30 cellular contexts compared by ENCODE assay signal in genomic region chr18:28068208-28068607, GRCh38.
DNase-seq lines count a peak whose midpoint lies in the region; ATAC-seq, FAIRE-seq and TF ChIP-seq lines count a peak whose summit lies in the region.
"Had no signal": no experiment of that assay in that cellular context is flagged by ENCODE, and none has a peak within 500 bp of the region (broad histone marks: within the 10 kb centered on the region; RNA-seq: fewer than 3 reads in every experiment).

No MANE protein-coding gene starts in this region.

- H2BK15ac ChIP-seq in mesenchymal stem cell (ENCODE audit: low read depth, poor library complexity, severe bottlenecking), result no peak overlapping the region

- H3K18ac ChIP-seq in mesenchymal stem cell (ENCODE audit: low read depth in 1 of 2, low read length in 2 of 2), result peak overlapping the region in 1 of 2 experiments; percentile 73

- H3K4me1 ChIP-seq in heart left ventricle (peaks cover 0 to 50% (median 9%) of the 10 kb centered on the region in 12 donors), endodermal cell (ENCODE audit: control insufficient read depth, insufficient read depth, low read length) (peaks cover 41% of the 10 kb centered on the region), mesenchymal stem cell (ENCODE audit: control insufficient read depth, insufficient read depth, low read depth, low read length) (peaks cover 5% of the 10 kb centered on the region), upper lobe of left lung (no peaks in the 10 kb centered on the region)
- H3K4me1 ChIP-seq: BE2C had no signal

- no peaks in the 10 kb centered on the region for H3K9me3 Mint-ChIP-seq in endodermal cell
- H3K9me3 Mint-ChIP-seq in natural killer cell treated with Interleukin-12 subunit alpha and Interleukin-12 subunit beta and Interleukin-15 and Interleukin-18, amount 100 ng/mL, for 72 hours, result peaks cover 22% of the 10 kb centered on the region

- H3K27me3 Mint-ChIP-seq in endodermal cell (ENCODE audit: insufficient read depth), result no peaks in the 10 kb centered on the region
- H3K27me3 Mint-ChIP-seq in natural killer cell treated with Interleukin-12 subunit alpha and Interleukin-12 subunit beta and Interleukin-15 and Interleukin-18, amount 100 ng/mL, for 72 hours, result no peaks in the 10 kb centered on the region
- H3K27me3 Mint-ChIP-seq: CD8-positive, alpha-beta memory T cell had no signal

- H3K27ac Mint-ChIP-seq in endodermal cell, result no peak overlapping the region
- no peak overlapping the region for H3K27ac Mint-ChIP-seq in natural killer cell treated with Interleukin-12 subunit alpha and Interleukin-12 subunit beta and Interleukin-15 and Interleukin-18, amount 100 ng/mL, for 72 hours
- H3K27ac Mint-ChIP-seq: CD14-positive monocyte; CD8-positive, alpha-beta memory T cell had no signal

- no peak for TF ChIP-seq EP300 in upper lobe of left lung (IDR thresholded peaks at IDR 0.05)

- H3K36me3 ChIP-seq in heart left ventricle (no peaks in the 10 kb centered on the region), endodermal cell (ENCODE audit: control insufficient read depth, insufficient read depth, low read length) (peaks cover 48% of the 10 kb centered on the region), mesenchymal stem cell (ENCODE audit: control insufficient read depth in 1 of 2, insufficient read depth in 2 of 2, low read depth in 1 of 2, low read length in 2 of 2) (no peaks in the 10 kb centered on the region), upper lobe of left lung (no peaks in the 10 kb centered on the region)
- H3K36me3 ChIP-seq: BE2C, MG63, SJCRH30 had no signal

- no peak overlapping the region for H2BK12ac ChIP-seq in mesenchymal stem cell (ENCODE audit: low read length in 2 of 2)

- no peak overlapping the region for H2AFZ ChIP-seq in mesenchymal stem cell (ENCODE audit: low read depth, low read length)

- DNase-seq in heart left ventricle (no peak), cardiac septum (ENCODE audit: low spot score) (no peak), endodermal cell (no peak), mesenchymal stem cell (no peak), upper lobe of left lung (no peak), H54 (ENCODE audit: insufficient read length, low spot score) (no peak)
- DNase-seq in natural killer cell treated with Interleukin-12 subunit alpha and Interleukin-12 subunit beta and Interleukin-15 and Interleukin-18, amount 100 ng/mL, for 72 hours (ENCODE audit: low spot score), result no peak
- DNase-seq: 8988T; ACHN; BE2C; CD8-positive, alpha-beta memory T cell; DMS79 treated with DMSO at 0.1 percent for 48 hours; GF-D8; GOT3; KG1; MG63; NCI-H1105 treated with DMSO at 0.1 percent for 48 hours; NCI-H146; NCI-H1930; NCI-H2107; NCI-H446 treated with DMSO at 0.1 percent for 48 hours; NCI-H526; NCI-H82; NK-92 treated with Interleukin-12 subunit alpha and Interleukin-12 subunit beta, amount 100 ng/mL, for 24 hours; PC-3; SJCRH30 had no signal

- WGBS in heart left ventricle, 4 donors, result 65 to 73% (median 69%) methylated on average over 2 of the region's 2 CpGs
- WGBS in endodermal cell (ENCODE audit: insufficient coverage in 1 of 2, insufficient read length in 1 of 2), 2 experiments, result 60 to 91% methylated on average over 1 to 2 of the region's 2 CpGs
- 90% methylated on average over 1 of the region's 2 CpGs for WGBS in mesenchymal stem cell
- 73 to 82% methylated on average over 2 of the region's 2 CpGs for WGBS in upper lobe of left lung, 2 donors

- no peak overlapping the region for H3K4me3 Mint-ChIP-seq in endodermal cell
- H3K4me3 Mint-ChIP-seq in natural killer cell treated with Interleukin-12 subunit alpha and Interleukin-12 subunit beta and Interleukin-15 and Interleukin-18, amount 100 ng/mL, for 72 hours, result no peak overlapping the region
- H3K4me3 Mint-ChIP-seq: CD14-positive monocyte; CD8-positive, alpha-beta memory T cell had no signal

- peaks cover 26% of the 10 kb centered on the region for H3K36me3 Mint-ChIP-seq in endodermal cell (ENCODE audit: low read depth)
- H3K36me3 Mint-ChIP-seq in natural killer cell treated with Interleukin-12 subunit alpha and Interleukin-12 subunit beta and Interleukin-15 and Interleukin-18, amount 100 ng/mL, for 72 hours, result no peaks in the 10 kb centered on the region
- H3K36me3 Mint-ChIP-seq: CD14-positive monocyte; CD8-positive, alpha-beta memory T cell had no signal

- H3K4me3 ChIP-seq in heart left ventricle (no peak overlapping the region), endodermal cell (ENCODE audit: low read length) (peak overlapping the region; percentile 33), mesenchymal stem cell (ENCODE audit: insufficient read depth in 1 of 2, low read depth in 1 of 2, low read length in 2 of 2) (no peak overlapping the region), upper lobe of left lung (no peak overlapping the region)
- H3K4me3 ChIP-seq: MG63, SJCRH30 had no signal

- H3K9ac ChIP-seq in endodermal cell (ENCODE audit: extremely low read depth, low read length, poor library complexity, severe bottlenecking) (no peak overlapping the region), mesenchymal stem cell (ENCODE audit: low read length) (no peak overlapping the region)

- no peak overlapping the region for H3K23ac ChIP-seq in mesenchymal stem cell (ENCODE audit: low read length in 2 of 2)

- no peak for TF ChIP-seq CTCF in heart left ventricle (IDR thresholded peaks at IDR 0.05)
- TF ChIP-seq CTCF in endodermal cell (conservative IDR thresholded peaks at IDR 0.05), result no peak
- no peak for TF ChIP-seq CTCF in upper lobe of left lung (IDR thresholded peaks at IDR 0.05)

- H3K14ac ChIP-seq in mesenchymal stem cell (ENCODE audit: low read length in 2 of 2), result no peak overlapping the region

- H4K91ac ChIP-seq in mesenchymal stem cell (ENCODE audit: low read length), result no peak overlapping the region

- H2BK5ac ChIP-seq in mesenchymal stem cell (ENCODE audit: low read depth, low read length, poor library complexity, severe bottlenecking), result no peak overlapping the region

- H3K9me3 ChIP-seq in heart left ventricle (peaks cover 0 to 7% (median 0%) of the 10 kb centered on the region in 12 donors), endodermal cell (ENCODE audit: control insufficient read depth, low read length) (no peaks in the 10 kb centered on the region), mesenchymal stem cell (ENCODE audit: control insufficient read depth, low read length) (no peaks in the 10 kb centered on the region), upper lobe of left lung (no peaks in the 10 kb centered on the region)
- H3K9me3 ChIP-seq: BE2C, MG63, SJCRH30 had no signal

- peaks cover 13% of the 10 kb centered on the region for H3K79me1 ChIP-seq in mesenchymal stem cell (replicated peaks; ENCODE audit: low read length, poor library complexity, severe bottlenecking)

- H3K4me1 Mint-ChIP-seq in endodermal cell, result peaks cover 71% of the 10 kb centered on the region
- H3K4me1 Mint-ChIP-seq in natural killer cell treated with Interleukin-12 subunit alpha and Interleukin-12 subunit beta and Interleukin-15 and Interleukin-18, amount 100 ng/mL, for 72 hours (ENCODE audit: low read depth in 2 of 2), result no peaks in the 10 kb centered on the region
- H3K4me1 Mint-ChIP-seq: CD14-positive monocyte; CD8-positive, alpha-beta memory T cell had no signal

- no peak overlapping the region for H3K4ac ChIP-seq in mesenchymal stem cell (ENCODE audit: low read depth in 1 of 2, low read length in 2 of 2)

- H3K27me3 ChIP-seq in heart left ventricle (no peaks in the 10 kb centered on the region), endodermal cell (ENCODE audit: control insufficient read depth, insufficient read depth, low read length, poor library complexity, severe bottlenecking) (no peaks in the 10 kb centered on the region), mesenchymal stem cell (ENCODE audit: control insufficient read depth in 1 of 2, insufficient read depth in 1 of 2, low read length in 2 of 2) (no peaks in the 10 kb centered on the region), upper lobe of left lung (no peaks in the 10 kb centered on the region)
- H3K27me3 ChIP-seq: BE2C, MG63, SJCRH30 had no signal

- ATAC-seq in heart left ventricle (peak in 3 of 4 donors; percentile 27 to 38 (median 34)), HG03354 (IDR thresholded peaks at IDR 0.05; ENCODE audit: poor library complexity, severe bottlenecking, unreplicated experiment) (no peak), upper lobe of left lung (ENCODE audit: low FRiP score in 2 of 2) (no peak)
- no peak for ATAC-seq in natural killer cell treated with Interleukin-12 subunit alpha and Interleukin-12 subunit beta and Interleukin-15 and Interleukin-18, amount 100 ng/mL, for 72 hours
- ATAC-seq: HCT116, PC-3 had no signal

- no peak for TF ChIP-seq POLR2A in heart left ventricle (IDR thresholded peaks at IDR 0.05)
- TF ChIP-seq POLR2A in upper lobe of left lung (IDR thresholded peaks at IDR 0.05), result no peak
- TF ChIP-seq POLR2A in H54 (IDR thresholded peaks at IDR 0.05; ENCODE audit: low read depth, low read length), result no peak

- no peak overlapping the region for H3K4me2 ChIP-seq in mesenchymal stem cell (ENCODE audit: low read length, poor library complexity, severe bottlenecking)

- H3K27ac ChIP-seq in heart left ventricle (peak overlapping the region in 3 of 12 donors; percentile 40 to 44 (median 41)), endodermal cell (ENCODE audit: low read depth, low read length) (no peak overlapping the region), mesenchymal stem cell (ENCODE audit: low read length, poor library complexity, severe bottlenecking) (no peak overlapping the region), upper lobe of left lung (no peak overlapping the region)
- H3K27ac ChIP-seq: SJCRH30 had no signal

- intact Hi-C loops in heart left ventricle (cut with DNase I) (loop anchor here in 1 of 10 donors (10.0 kb wide), 1 partner anchor 53 kb away; no protein-coding TSS in a partner anchor), cardiac septum (cut with DNase I) (no loop called here)

- H4K8ac ChIP-seq in mesenchymal stem cell (ENCODE audit: low read length), result no peak overlapping the region

- H2BK120ac ChIP-seq in mesenchymal stem cell (ENCODE audit: low read depth, low read length), result no peak overlapping the region

- peak overlapping the region; percentile 68 for H2AK5ac ChIP-seq in mesenchymal stem cell (ENCODE audit: low read length, severe bottlenecking)

- no peak for FAIRE-seq in H54 (lab: Jason Lieb, UNC)
- FAIRE-seq: GM12891 had no signal

Comparison
In these comparisons a context has a peak if more than half of its experiments do, and no peak if none do; other contexts are left out.
1. ATAC-seq: peak in heart left ventricle (3 of 4); none in HG03354 (single experiment), natural killer cell treated with Interleukin-12 subunit alpha and Interleukin-12 subunit beta and Interleukin-15 and Interleukin-18, amount 100 ng/mL, for 72 hours (0 of 2) and upper lobe of left lung (0 of 2).